8 cellular contexts compared by ENCODE assay signal in the genomic region with DNA sequence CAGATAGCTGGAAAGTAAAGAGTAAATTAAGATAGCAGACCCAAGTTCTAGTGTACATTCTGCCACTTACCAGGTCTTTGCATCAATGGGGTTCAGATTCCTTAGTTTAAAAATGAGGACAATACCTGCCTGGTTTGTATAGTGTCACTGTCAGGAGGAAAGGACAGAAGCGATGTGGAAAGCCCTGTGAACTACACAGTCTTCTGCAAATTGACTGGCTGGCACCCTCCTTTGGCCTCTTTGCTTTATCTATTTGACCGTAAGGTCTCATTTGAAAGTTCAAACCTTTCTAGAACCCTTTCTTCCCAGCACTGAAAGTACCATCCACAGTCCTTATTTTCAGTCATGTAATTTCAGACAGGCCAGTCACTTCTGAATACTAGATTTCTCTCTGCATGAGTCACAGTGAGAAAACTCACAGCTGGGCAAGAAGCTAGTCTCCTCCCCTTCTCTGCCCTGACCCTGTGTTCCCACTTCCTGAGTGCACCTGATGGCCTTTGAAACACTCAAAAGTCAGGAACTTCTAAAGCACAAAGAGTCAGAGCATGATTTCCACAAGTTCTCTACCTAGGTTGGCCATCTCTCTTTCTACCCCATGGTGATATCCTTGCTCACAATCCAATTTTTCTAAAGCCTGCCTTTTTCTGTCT.
A peak's percentile ranks its signal among the peaks of the same experiment; 100 is the strongest.
DNase-seq lines count a peak whose midpoint lies in the region; ATAC-seq and TF ChIP-seq lines count a peak whose summit lies in the region.

No MANE protein-coding gene starts in this region.

- 93 to 95% methylated on average over 2 of the region's 2 CpGs for WGBS in heart right ventricle, 2 donors

- peak; percentile 95 for ATAC-seq in GM18867 (IDR thresholded peaks at IDR 0.05; ENCODE audit: unreplicated experiment)
- peak; percentile 97 for ATAC-seq in HG02798 (IDR thresholded peaks at IDR 0.05; ENCODE audit: poor library complexity, unreplicated experiment)
- ATAC-seq in mucosa of descending colon = peak; percentile 90
- ATAC-seq in heart right ventricle = no peak

- H3K36me3 ChIP-seq in PC-9 (ENCODE audit: low read depth) (no peaks in the 10 kb centered on the region), mucosa of descending colon (ENCODE audit: low read depth) (no peaks in the 10 kb centered on the region), ascending aorta (no peaks in the 10 kb centered on the region), heart right ventricle (no peaks in the 10 kb centered on the region)

- CTCF ChIA-PET in PC-9 (lab: Charles Lee) = no interaction called here

- H3K27me3 ChIP-seq in PC-9 (ENCODE audit: insufficient read depth, low read depth) (no peaks in the 10 kb centered on the region), ascending aorta (no peaks in the 10 kb centered on the region), heart right ventricle (peaks cover 0 to 4% (median 0%) of the 10 kb centered on the region in 7 donors)

- H3K4me1 ChIP-seq in PC-9 (replicated peaks; ENCODE audit: insufficient read depth) (peaks cover 18% of the 10 kb centered on the region), mucosa of descending colon (ENCODE audit: low read depth) (no peaks in the 10 kb centered on the region), ascending aorta (no peaks in the 10 kb centered on the region), heart right ventricle (no peaks in the 10 kb centered on the region)

- no peak overlapping the region for H2AFZ ChIP-seq in PC-9

- peaks cover 6% of the 10 kb centered on the region; the same call in 1 of the 2 replicates for H3F3A ChIP-seq in PC-9 (ENCODE audit: insufficient read depth, low read depth)

- DNase-seq in PC-9 (peak; percentile 39 to 47), mucosa of descending colon (no peak), ascending aorta (ENCODE audit: low spot score in 2 of 2) (no peak), heart right ventricle (no peak), GM13977 (ENCODE audit: low spot score) (no peak), cerebellar cortex (ENCODE audit: low spot score) (no peak)

- POLR2A ChIA-PET in PC-9 (lab: Charles Lee; ENCODE audit: unreplicated experiment) = interaction anchor here (0.7 kb wide), 1 partner anchor 12 kb away, joined by 3 read pairs; no protein-coding TSS in a partner anchor

- no peaks in the 10 kb centered on the region for H4K20me1 ChIP-seq in PC-9 (ENCODE audit: insufficient read depth)

- H3K9me3 ChIP-seq in PC-9 (ENCODE audit: insufficient read depth, low read depth) = no peaks in the 10 kb centered on the region
- no peaks in the 10 kb centered on the region for H3K9me3 ChIP-seq in mucosa of descending colon
- no peaks in the 10 kb centered on the region for H3K9me3 ChIP-seq in ascending aorta
- H3K9me3 ChIP-seq in heart right ventricle = peaks cover 0 to 3% (median 0%) of the 10 kb centered on the region in 11 donors

- TF ChIP-seq CTCF in PC-9 (conservative IDR thresholded peaks at IDR 0.05) (no peak), mucosa of descending colon (IDR thresholded peaks at IDR 0.05) (no peak), ascending aorta (IDR thresholded peaks at IDR 0.05) (no peak), heart right ventricle (IDR thresholded peaks at IDR 0.05) (no peak), GM13977 (IDR thresholded peaks at IDR 0.05; ENCODE audit: extremely low read depth, insufficient read depth, missing control alignments) (no peak)

- in situ Hi-C loops in GM13977 (cut with MboI; ENCODE audit: low pct_unique_long_range_greater_than_20kb, low sequenced_read_pairs, unreplicated experiment) = no loop called here

- intact Hi-C loops in PC-9 (cut with micrococcal nuclease; ENCODE audit: unreplicated experiment) = loop anchor here (1.0 kb wide), 1 partner anchor 91 kb away; a partner anchor contains a TSS
- intact Hi-C loops in mucosa of descending colon (cut with DNase I, micrococcal nuclease) = no loop called here
- intact Hi-C loops in ascending aorta (cut with DNase I) = no loop called here
- intact Hi-C loops in heart right ventricle (cut with DNase I) = no loop called here

- H3K27ac ChIP-seq in PC-9 (peak overlapping the region; percentile 24; the same call in 1 of the 2 replicates), ascending aorta (no peak overlapping the region), heart right ventricle (no peak overlapping the region)

- no TSS peak for BruUV-seq in PC-9 (replicated peaks; lab: Mats Ljungman, UMichigan)

- H3K4me2 ChIP-seq in PC-9 = peak overlapping the region; percentile 29; the same call in 1 of the 2 replicates

- H3K4me3 ChIP-seq in PC-9 (no peak overlapping the region), mucosa of descending colon (no peak overlapping the region), ascending aorta (no peak overlapping the region), heart right ventricle (no peak overlapping the region)

- H3K9me2 ChIP-seq in PC-9 (ENCODE audit: insufficient read depth) = no peaks in the 10 kb centered on the region

- H3K79me2 ChIP-seq in PC-9 (ENCODE audit: low read depth) = no peaks in the 10 kb centered on the region

Comparison
In these comparisons a context has a peak if more than half of its experiments do, and no peak if none do; other contexts are left out.
1. ATAC-seq: peak in GM18867 (single experiment), HG02798 (single experiment) and mucosa of descending colon (single experiment); none in heart right ventricle (0 of 8).
2. DNase-seq: peak in PC-9 (2 of 2); none in mucosa of descending colon (0 of 3), ascending aorta (0 of 2), heart right ventricle (0 of 2), GM13977 (single experiment) and cerebellar cortex (single experiment).